Comparison of ENCODE assay signal across 15 cellular contexts in the genomic region with DNA sequence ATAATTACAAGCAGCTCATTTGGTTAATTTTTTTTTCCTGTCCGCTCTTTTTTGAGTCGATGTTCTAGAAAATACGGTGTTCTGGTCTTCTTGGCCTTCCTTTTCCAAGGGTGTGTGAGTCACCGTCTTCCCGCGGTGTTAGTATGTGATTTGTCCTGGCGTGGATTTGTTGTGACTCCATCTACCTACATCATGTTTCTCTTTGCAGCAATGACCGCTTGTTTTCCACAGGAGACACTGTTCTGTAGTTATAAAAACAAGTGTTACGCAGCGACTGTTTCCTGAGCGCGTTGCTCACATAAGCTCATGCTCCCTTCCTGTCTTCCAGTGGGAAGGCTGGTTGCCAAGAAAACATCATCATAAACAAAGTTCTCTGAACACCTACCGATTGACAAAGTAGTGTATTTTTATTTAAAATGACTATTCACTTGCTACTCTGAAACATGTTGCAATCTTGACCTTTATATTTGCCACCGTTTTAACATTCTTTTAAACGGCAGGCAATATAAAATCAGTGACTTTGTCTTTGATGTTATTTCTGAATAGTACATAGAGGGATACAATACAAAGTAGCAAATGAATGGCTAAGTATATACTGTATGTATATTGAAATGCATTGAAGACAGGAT. TPM values are rescaled to one million over a fixed set of nuclear protein-coding genes. Genes with fewer than 3 reads are reported as not detected.
A peak's percentile ranks its signal among the peaks of the same experiment; 100 is the strongest.
DNase-seq lines count a peak whose midpoint lies in the region; ATAC-seq, FAIRE-seq and TF ChIP-seq lines count a peak whose summit lies in the region.
"Had no signal": no experiment of that assay in that cellular context is flagged by ENCODE, and none has a peak within 500 bp of the region (broad histone marks: within the 10 kb centered on the region; RNA-seq: fewer than 3 reads in every experiment).

No MANE protein-coding gene starts in this region.

- peak overlapping the region; percentile 92 for H3K4me2 ChIP-seq in endothelial cell of umbilical vein (ENCODE audit: insufficient read depth, low read length)
- H3K4me2 ChIP-seq: SK-N-SH had no signal

- POLR2A ChIA-PET in endothelial cell of umbilical vein (lab: Charles Lee) = interaction anchor here (0.7 to 1.1 kb wide), 2 partner anchors 19 kb away, joined by 5 read pairs; partner anchors contain the start of gene USP13

- no peak overlapping the region for H2AFZ ChIP-seq in endothelial cell of umbilical vein (ENCODE audit: low read depth, low read length)

- TF ChIP-seq CTCF in endothelial cell of umbilical vein (IDR thresholded peaks at IDR 0.05; ENCODE audit: extremely low read depth in 1 of 2, insufficient read depth in 1 of 2, low read depth in 1 of 2, low read length in 2 of 2) (no peak), right lobe of liver (IDR thresholded peaks at IDR 0.05) (no peak), upper lobe of left lung (IDR thresholded peaks at IDR 0.05) (no peak)

- H3K9me3 ChIP-seq in endothelial cell of umbilical vein (replicated peaks; ENCODE audit: control insufficient read depth, insufficient read depth, low read length) = no peaks in the 10 kb centered on the region
- no peaks in the 10 kb centered on the region for H3K9me3 ChIP-seq in right lobe of liver
- no peaks in the 10 kb centered on the region for H3K9me3 ChIP-seq in upper lobe of left lung
- H3K9me3 ChIP-seq: SK-N-SH had no signal

- BruUV-seq in endothelial cell of umbilical vein (replicated peaks; lab: Mats Ljungman, UMichigan) = no TSS peak

- peak; percentile 98 for FAIRE-seq in endothelial cell of umbilical vein (lab: Jason Lieb, UNC)

- intact Hi-C loops in endothelial cell of umbilical vein (cut with micrococcal nuclease) (loop anchor here (1.0 to 5.0 kb wide), 4 partner anchors 19 to 930 kb away; partner anchors contain the start of genes MRPL47, NDUFB5, TTC14 and USP13), right lobe of liver (cut with DNase I) (no loop called here)

- peak overlapping the region; percentile 93 for H3K9ac ChIP-seq in endothelial cell of umbilical vein (replicated peaks; ENCODE audit: extremely low read depth, insufficient read depth, low read length)
- H3K9ac ChIP-seq: SK-N-SH had no signal

- peak in 2 of 4 donors; percentile 69 to 70 for TF ChIP-seq EP300 in upper lobe of left lung (IDR thresholded peaks at IDR 0.05)

- dilution Hi-C loops in endothelial cell of umbilical vein (cut with MboI; ENCODE audit: extremely low pct_ligation_motif_present, low sequenced_read_pairs) = no loop called here

- CTCF ChIA-PET in endothelial cell of umbilical vein (lab: Charles Lee) = interaction anchor here (0.7 to 2.4 kb wide), 9 partner anchors 9 to 210 kb away, joined by 3 to 15 read pairs (median 3); partner anchors contain the start of genes MRPL47 and NDUFB5

- no peaks in the 10 kb centered on the region for H3K27me3 ChIP-seq in endothelial cell of umbilical vein (ENCODE audit: control insufficient read depth in 2 of 2, insufficient read depth in 2 of 2, low read length in 2 of 2)
- H3K27me3 ChIP-seq in right lobe of liver = no peaks in the 10 kb centered on the region
- no peaks in the 10 kb centered on the region for H3K27me3 ChIP-seq in upper lobe of left lung

- ATAC-seq in right lobe of liver = peak; percentile 72 to 88 (median 82)
- no peak for ATAC-seq in upper lobe of left lung (ENCODE audit: low FRiP score in 2 of 2)
- ATAC-seq in HG03159 (IDR thresholded peaks at IDR 0.05; ENCODE audit: unreplicated experiment) = no peak

- H3K36me3 ChIP-seq in endothelial cell of umbilical vein (ENCODE audit: control insufficient read depth in 2 of 2, extremely low read depth in 1 of 2, insufficient read depth in 2 of 2, low read length in 2 of 2) (no peaks in the 10 kb centered on the region), right lobe of liver (no peaks in the 10 kb centered on the region), upper lobe of left lung (no peaks in the 10 kb centered on the region)

- H3K4me1 ChIP-seq in endothelial cell of umbilical vein (ENCODE audit: control insufficient read depth, extremely low read depth, insufficient read depth, low read length) (peaks cover 15% of the 10 kb centered on the region), right lobe of liver (peaks cover 0 to 4% (median 0%) of the 10 kb centered on the region in 4 donors), upper lobe of left lung (peaks cover 14 to 29% (median 22%) of the 10 kb centered on the region in 4 donors)

- DNase-seq in NCI-H748 (lab: John Stamatoyannopoulos, UW; ENCODE audit: unreplicated experiment) = peak; percentile 13
- no peak for DNase-seq in NCI-H748 treated with DMSO at 0.1 percent for 48 hours (lab: John Stamatoyannopoulos, UW)
- DNase-seq in endothelial cell of umbilical vein (ENCODE audit: low read depth, low spot score) = peak; percentile 100
- DNase-seq in right lobe of liver = no peak
- no peak for DNase-seq in upper lobe of left lung
- no peak for DNase-seq in activated T-cell treated with anti-CD3 and anti-CD28 coated beads for 4 hours
- no peak for DNase-seq in substantia nigra (lab: John Stamatoyannopoulos, UW)
- DNase-seq: central memory CD4-positive, alpha-beta T cell; DND-41; NK-92 treated with Interleukin-12 subunit alpha and Interleukin-12 subunit beta, amount 100 ng/mL, for 24 hours; posterior cingulate gyrus; SK-N-SH; stimulated activated CD4-positive, alpha-beta T cell treated with anti-CD3 and anti-CD28 coated beads, Interleukin-2, amount 100 ng/mL, for 48 hours had no signal

- peak overlapping the region in 1 of 3 experiments; percentile 37 for H3K4me3 ChIP-seq in endothelial cell of umbilical vein (replicated peaks in 1 of 3; ENCODE audit: insufficient read depth in 1 of 3, low read depth in 1 of 3, low read length in 3 of 3)
- no peak overlapping the region for H3K4me3 ChIP-seq in right lobe of liver
- no peak overlapping the region for H3K4me3 ChIP-seq in upper lobe of left lung

- TF ChIP-seq POLR2A in endothelial cell of umbilical vein (IDR thresholded peaks at IDR 0.05; ENCODE audit: low read depth, low read length) (no peak), right lobe of liver (IDR thresholded peaks at IDR 0.05) (no peak), upper lobe of left lung (IDR thresholded peaks at IDR 0.05) (no peak)

- H3K27ac ChIP-seq in endothelial cell of umbilical vein (ENCODE audit: insufficient read depth, low read depth, low read length) (peak overlapping the region; percentile 94), right lobe of liver (peak overlapping the region; percentile 4 to 71 (median 37)), upper lobe of left lung (peak overlapping the region in 3 of 4 donors; percentile 49 to 77 (median 76)), substantia nigra (ENCODE audit: low read depth, low read length, poor library complexity, severe bottlenecking) (no peak overlapping the region)
- H3K27ac ChIP-seq: 22Rv1 had no signal

- peaks cover 62% of the 10 kb centered on the region for H3K79me2 ChIP-seq in endothelial cell of umbilical vein (ENCODE audit: control insufficient read depth, insufficient read depth, low read length)

- no peaks in the 10 kb centered on the region for H3K9me1 ChIP-seq in endothelial cell of umbilical vein (replicated peaks; ENCODE audit: control insufficient read depth, extremely low read depth, insufficient read depth, low read length)

- no peaks in the 10 kb centered on the region for H4K20me1 ChIP-seq in endothelial cell of umbilical vein (replicated peaks; ENCODE audit: control insufficient read depth, extremely low read depth, insufficient read depth, low read length)

- WGBS in right lobe of liver (ENCODE audit: insufficient coverage, low coverage, low lambda C conversion rate, missing lambda C conversion rate) = 52% methylated on average over 15 of the region's 15 CpGs
- 59 to 66% methylated on average over 15 of the region's 15 CpGs for WGBS in upper lobe of left lung, 2 donors

TF ChIP-seq in endothelial cell of umbilical vein, 7 proteins besides CTCF, POLR2A, EP300 and RAD21:
- TF ChIP-seq POLR2AphosphoS5 (IDR thresholded peaks at IDR 0.05; ENCODE audit: insufficient read depth, low read depth, low read length) (peak; percentile 50), JUN (IDR thresholded peaks at IDR 0.05; ENCODE audit: borderline replicate concordance, insufficient read depth, insufficient read length, low read depth) (peak; percentile 98), EZH2 (IDR thresholded peaks at IDR 0.05; ENCODE audit: borderline replicate concordance, low read depth, low read length, severe bottlenecking) (no peak), FOS (IDR thresholded peaks at IDR 0.05; ENCODE audit: borderline replicate concordance, insufficient read depth, low read length) (peak; percentile 81), MYC (IDR thresholded peaks at IDR 0.05; ENCODE audit: low read depth, low read length) (peak; percentile 58), GATA2 (IDR thresholded peaks at IDR 0.05; ENCODE audit: insufficient read depth, insufficient read length, low read depth, low read length) (no peak)
- TF ChIP-seq, protein P1, sequence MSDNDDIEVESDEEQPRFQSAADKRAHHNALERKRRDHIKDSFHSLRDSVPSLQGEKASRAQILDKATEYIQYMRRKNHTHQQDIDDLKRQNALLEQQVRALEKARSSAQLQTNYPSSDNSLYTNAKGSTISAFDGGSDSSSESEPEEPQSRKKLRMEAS (IDR thresholded peaks at IDR 0.05; ENCODE audit: insufficient read depth, insufficient read length) = peak; percentile 43
TF ChIP-seq in endothelial cell of umbilical vein: peak in this region for 5.

RNA-seq across cellular contexts. Expression of gene USP13, which starts 19.0 kb away (rescaled TPM):
- 21.1 and 24.0 TPM in 2 replicates for total RNA-seq in endothelial cell of umbilical vein
- polyA plus RNA-seq in endothelial cell of umbilical vein = 4.0 and 5.8 TPM in 2 replicates
- 9.5 and 9.6 TPM in 2 replicates for polyA plus RNA-seq in endothelial cell of umbilical vein (2011; cell fraction: cytosol; rRNA removed)
- 12.1 and 16.4 TPM in 2 replicates for polyA plus RNA-seq in endothelial cell of umbilical vein (2011; cell fraction: nucleus; rRNA removed)
- 9.7 and 11.1 TPM in 2 replicates for polyA plus RNA-seq in endothelial cell of umbilical vein (2012)
- 17.2 and 18.2 TPM in 2 replicates for polyA minus RNA-seq in endothelial cell of umbilical vein
- 34.0 TPM for polyA minus RNA-seq in endothelial cell of umbilical vein (2011; cell fraction: cytosol; rRNA and poly(A)+ RNA removed)
- 21.1 and 27.3 TPM in 2 replicates for polyA minus RNA-seq in endothelial cell of umbilical vein (2011; cell fraction: nucleus; rRNA and poly(A)+ RNA removed)
- 10 to 100 TPM in 1 of 6 experiments, 1 to 10 TPM in 5; 6.0 to 11.1 (median 6.9) TPM for total RNA-seq in right lobe of liver
- total RNA-seq in upper lobe of left lung = 10 to 100 TPM; 14.4 to 34.6 (median 27.8) TPM

Comparison
In these comparisons a context has a peak if more than half of its experiments do, and no peak if none do; other contexts are left out.
1. DNase-seq: peak in NCI-H748 (single experiment) and endothelial cell of umbilical vein (single experiment); none in NCI-H748 treated with DMSO at 0.1 percent for 48 hours (single experiment), right lobe of liver (0 of 3), upper lobe of left lung (0 of 2), activated T-cell treated with anti-CD3 and anti-CD28 coated beads for 4 hours (single experiment) and substantia nigra (0 of 49).
2. ATAC-seq: peak in right lobe of liver (4 of 4); none in upper lobe of left lung (0 of 2) and HG03159 (single experiment).